In genomic region chr20:17856024-17856564, GRCh38 we compare ENCODE assay signal across 8 cellular contexts.
DNase-seq lines count a peak whose midpoint lies in the region; ATAC-seq lines count a peak whose summit lies in the region.

No MANE protein-coding gene starts in this region.

- ATAC-seq in GM18868 (IDR thresholded peaks at IDR 0.05; ENCODE audit: unreplicated experiment) (peak; percentile 86), HG02678 (IDR thresholded peaks at IDR 0.05; ENCODE audit: unreplicated experiment) (peak; percentile 84)

- DNase-seq in NCI-H1048 (lab: John Stamatoyannopoulos, UW) (peak; percentile 34), myocyte (ENCODE audit: low read depth) (peak; percentile 39), AG08395 (ENCODE audit: low spot score) (no peak), ureter (ENCODE audit: low spot score) (no peak), D341Med (ENCODE audit: low spot score) (no peak), middle frontal gyrus (ENCODE audit: extremely low spot score, low spot score) (no peak)

Comparison
In these comparisons a context has a peak if more than half of its experiments do, and no peak if none do; other contexts are left out.
1. DNase-seq: peak in NCI-H1048 (single experiment) and myocyte (single experiment); none in AG08395 (single experiment), ureter (single experiment), D341Med (single experiment) and middle frontal gyrus (single experiment).